ENCODE assay signal across 1 cellular context in the genomic region with DNA sequence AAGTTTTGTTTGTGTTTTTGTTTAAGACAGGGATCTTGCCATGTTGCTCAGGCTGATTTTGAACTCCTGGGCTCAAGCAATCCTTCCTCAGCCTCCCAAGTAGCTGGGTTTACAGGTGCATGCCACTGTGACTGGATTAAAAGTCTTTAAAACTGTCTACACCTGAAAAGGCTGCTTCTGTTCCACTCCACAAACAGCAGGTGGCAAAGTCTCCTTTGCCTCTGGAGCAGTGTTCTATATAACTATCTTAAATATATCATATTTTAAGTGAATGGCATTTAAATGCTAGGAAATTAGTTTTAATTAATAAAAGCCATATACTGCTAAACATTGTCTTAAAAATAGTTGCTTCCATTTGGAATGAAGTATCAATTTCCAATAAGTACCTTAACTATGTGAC.
TF ChIP-seq lines count a peak whose summit lies in the region.

No MANE protein-coding gene starts in this region.

TF ChIP-seq in H1, 55 proteins besides CTCF, POLR2A, EP300 and RAD21 (continued from another document):
- TF ChIP-seq KDM4A (IDR thresholded peaks at IDR 0.05; ENCODE audit: low read depth, low read length, severe bottlenecking): no peak
- no peak for TF ChIP-seq JUN (IDR thresholded peaks at IDR 0.05; ENCODE audit: low read depth, low read length)
- no peak for TF ChIP-seq PHF8 (conservative IDR thresholded peaks at IDR 0.05; ENCODE audit: low read depth, low read length)
- no peak for TF ChIP-seq YY1 (IDR thresholded peaks at IDR 0.05; ENCODE audit: low read depth, low read length)
- no peak for TF ChIP-seq SIX5 (IDR thresholded peaks at IDR 0.05; ENCODE audit: low read depth, low read length)
- no peak for TF ChIP-seq TAF7 (optimal IDR thresholded peaks at IDR 0.05; ENCODE audit: borderline replicate concordance, low read depth, low read length)
- no peak for TF ChIP-seq ATF3 (IDR thresholded peaks at IDR 0.05; ENCODE audit: insufficient read depth, low read depth, low read length)
- no peak for TF ChIP-seq BACH1 (IDR thresholded peaks at IDR 0.05; ENCODE audit: low read length)
